In the genomic region with DNA sequence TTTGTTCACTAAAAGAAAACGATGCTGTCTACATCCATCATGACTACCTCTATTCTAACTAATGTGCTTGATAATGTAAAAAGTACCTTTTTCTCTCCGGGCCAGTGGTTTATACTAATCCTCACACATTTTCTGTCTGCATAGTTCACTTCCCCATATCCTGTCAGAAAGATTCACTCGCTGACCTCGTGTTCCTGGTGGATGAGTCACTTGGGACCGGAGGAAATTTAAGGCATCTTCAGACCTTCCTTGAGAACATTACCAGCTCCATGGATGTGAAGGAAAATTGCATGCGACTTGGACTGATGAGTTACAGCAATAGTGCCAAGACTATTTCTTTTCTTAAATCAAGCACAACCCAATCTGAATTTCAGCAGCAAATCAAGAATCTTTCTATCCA, we compare ENCODE assay signal across 18 cellular contexts. TPM values are rescaled to one million over a fixed set of nuclear protein-coding genes. Genes with fewer than 3 reads are reported as not detected.
"Had no signal": no experiment of that assay in that cellular context is flagged by ENCODE, and none has a peak within 500 bp of the region (broad histone marks: within the 10 kb centered on the region; RNA-seq: fewer than 3 reads in every experiment).

No MANE protein-coding gene starts in this region.

- H3K4me1 ChIP-seq: breast epithelium, prostate gland, right lobe of liver, transverse colon had no signal

- H3K4me3 ChIP-seq: breast epithelium, mucosa of descending colon, prostate gland, right lobe of liver, transverse colon had no signal

- H3K27me3 Mint-ChIP-seq: T-helper 17 cell had no signal

- H3K27me3 ChIP-seq: breast epithelium, right lobe of liver, transverse colon had no signal

- H3K9me3 ChIP-seq: breast epithelium, mucosa of descending colon, prostate gland, right lobe of liver, transverse colon had no signal

- DNase-seq: activated effector memory CD4-positive, alpha-beta T cell treated with anti-CD3 and anti-CD28 coated beads, Interleukin-2, amount 50 U/mL, for 16 hours; activated T-cell treated with anti-CD3 and anti-CD28 coated beads, Interleukin-2, amount 50 U/mL, for 1 hour; immature natural killer cell; mammary epithelial cell; mucosa of descending colon; occipital lobe; right lobe of liver; stimulated activated CD4-positive, alpha-beta T cell treated with anti-CD3 and anti-CD28 coated beads, Interleukin-12 subunit alpha, Interleukin-12 subunit beta, amount 100 ng/mL, for 4 hours; stimulated activated naive CD4-positive, alpha-beta T cell; substantia nigra; T-helper 17 cell; transverse colon had no signal

- H3K27ac ChIP-seq: breast epithelium, prostate gland, right lobe of liver, transverse colon had no signal

- H3K4me3 Mint-ChIP-seq: immature natural killer cell; natural killer cell treated with Interleukin-12 subunit alpha and Interleukin-12 subunit beta and Interleukin-15 and Interleukin-18, amount 100 ng/mL, for 72 hours; T-helper 17 cell had no signal

- H3K27ac Mint-ChIP-seq: activated naive CD4-positive, alpha-beta T cell treated with anti-CD3 and anti-CD28 coated beads, Interleukin-2, amount 50 U/mL, for 72 hours; immature natural killer cell; natural killer cell treated with Interleukin-12 subunit alpha and Interleukin-12 subunit beta and Interleukin-15 and Interleukin-18, amount 100 ng/mL, for 72 hours; T-helper 17 cell had no signal

- H3K36me3 ChIP-seq: breast epithelium, prostate gland, right lobe of liver, transverse colon had no signal

- FAIRE-seq: colon had no signal

- H3K36me3 Mint-ChIP-seq: activated naive CD4-positive, alpha-beta T cell treated with anti-CD3 and anti-CD28 coated beads, Interleukin-2, amount 50 U/mL, for 72 hours; immature natural killer cell; natural killer cell treated with Interleukin-12 subunit alpha and Interleukin-12 subunit beta and Interleukin-15 and Interleukin-18, amount 100 ng/mL, for 72 hours had no signal

- H3K4me1 Mint-ChIP-seq: immature natural killer cell, T-helper 17 cell had no signal

- ATAC-seq: activated naive CD4-positive, alpha-beta T cell treated with anti-CD3 and anti-CD28 coated beads, Interleukin-2, amount 50 U/mL, for 72 hours; left lobe of liver; mucosa of descending colon; natural killer cell treated with Interleukin-12 subunit alpha and Interleukin-12 subunit beta and Interleukin-15 and Interleukin-18, amount 100 ng/mL, for 72 hours; right lobe of liver; T-helper 17 cell had no signal

RNA-seq across cellular contexts. Expression of a gene that starts 33.8 kb away (rescaled TPM):
- total RNA-seq: activated naive CD4-positive, alpha-beta T cell treated with anti-CD3 and anti-CD28 coated beads, Interleukin-2, amount 50 U/mL, for 72 hours; breast epithelium; left lobe of liver; mammary epithelial cell; natural killer cell treated with Interleukin-12 subunit alpha and Interleukin-12 subunit beta and Interleukin-15 and Interleukin-18, amount 100 ng/mL, for 72 hours; right lobe of liver; T-helper 17 cell; transverse colon had no signal
